Comparison of ENCODE assay signal across 13 cellular contexts in the genomic region with DNA sequence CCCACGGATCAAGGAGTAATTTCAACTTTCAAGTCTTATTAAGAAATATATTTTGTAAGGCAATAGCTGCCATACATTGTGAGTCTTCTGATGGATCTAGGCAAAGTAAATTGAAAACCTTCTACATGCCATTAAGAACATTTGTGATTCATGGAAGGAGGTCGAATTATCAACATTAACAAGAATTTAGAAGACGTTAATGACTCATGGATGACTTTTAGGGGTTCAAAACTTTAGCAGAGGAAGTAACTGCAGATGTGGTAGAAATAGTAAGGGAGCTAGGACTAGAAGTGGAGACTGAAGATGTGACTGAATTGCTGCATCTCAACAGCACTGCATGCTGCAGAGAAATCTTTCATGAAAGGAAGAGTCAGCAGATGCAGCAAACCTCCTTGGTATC. TPM values are rescaled to one million over a fixed set of nuclear protein-coding genes. Genes with fewer than 3 reads are reported as not detected.
A peak's percentile ranks its signal among the peaks of the same experiment; 100 is the strongest.
DNase-seq lines count a peak whose midpoint lies in the region; TF ChIP-seq lines count a peak whose summit lies in the region.
"Had no signal": no experiment of that assay in that cellular context is flagged by ENCODE, and none has a peak within 500 bp of the region (broad histone marks: within the 10 kb centered on the region; RNA-seq: fewer than 3 reads in every experiment).

No MANE protein-coding gene starts in this region.

- DNase-seq in EL (peak; percentile 39), HCEC 1CT (peak; percentile 69), HT1080 (ENCODE audit: low read depth) (peak; percentile 44), GM10248 (ENCODE audit: extremely low spot score) (no peak), globus pallidus (ENCODE audit: low spot score) (no peak), GM03348 (ENCODE audit: low spot score) (no peak)
- DNase-seq: AML-193; Caco-2; Calu3; CD4-positive, alpha-beta T cell; CD8-positive, alpha-beta T cell; DMS79 treated with DMSO at 0.1 percent for 48 hours; GF-D8 had no signal

- no peak for TF ChIP-seq CTCF in GM10248 (IDR thresholded peaks at IDR 0.05; ENCODE audit: control extremely low read depth, extremely low read depth, low read depth, missing control alignments)

- CTCF ChIA-PET in GM10248 (lab: Yijun Ruan, JAX): interaction anchor here (0.7 to 1.0 kb wide), 2 partner anchors 12 to 133 kb away, joined by 3 to 4 read pairs; no protein-coding TSS in a partner anchor

- POLR2A ChIA-PET in GM10248 (lab: Yijun Ruan, JAX): no interaction called here

RNA-seq across cellular contexts. Expression of gene DCUN1D1, which starts 48.1 kb away (rescaled TPM):
- total RNA-seq in HT1080 (2014; rRNA removed; shearing (Covaris generic)): 34.9 and 51.8 TPM in 2 replicates
- polyA plus RNA-seq in HT1080 (2015; cell fraction: cytosol; rRNA removed): 34.5 and 45.6 TPM in 2 replicates
- polyA plus RNA-seq in HT1080 (2015; cell fraction: nucleus; rRNA removed): 31.2 and 38.6 TPM in 2 replicates

Comparison
In these comparisons a context has a peak if more than half of its experiments do, and no peak if none do; other contexts are left out.
1. DNase-seq: peak in EL (single experiment), HCEC 1CT (single experiment) and HT1080 (single experiment); none in GM10248 (single experiment), globus pallidus (single experiment) and GM03348 (single experiment).